ENCODE assay signal across 29 cellular contexts in genomic region chr9:77956555-77956954, GRCh38.
DNase-seq lines count a peak whose midpoint lies in the region; ATAC-seq, FAIRE-seq and TF ChIP-seq lines count a peak whose summit lies in the region.
"Had no signal": no experiment of that assay in that cellular context is flagged by ENCODE, and none has a peak within 500 bp of the region (broad histone marks: within the 10 kb centered on the region; RNA-seq: fewer than 3 reads in every experiment).

No MANE protein-coding gene starts in this region.

- TF ChIP-seq CTCF in HFFc6 (IDR thresholded peaks at IDR 0.05) (no peak), Loucy (conservative IDR thresholded peaks at IDR 0.05; ENCODE audit: low read length) (no peak), GM12878 (IDR thresholded peaks at IDR 0.05 in 2 of 3, conservative IDR thresholded peaks at IDR 0.05 in 1 of 3; ENCODE audit: control insufficient read depth in 2 of 3, extremely low read depth in 1 of 3, insufficient read depth in 1 of 3, low read depth in 3 of 3, low read length in 3 of 3) (no peak)

- H3K4me1 Mint-ChIP-seq in HFFc6 (ENCODE audit: low read depth): peaks cover 70% of the 10 kb centered on the region
- H3K4me1 Mint-ChIP-seq: stimulated activated memory B cell treated with anti-CD40 and anti-IgM and Interleukin-4, amounts not matched to agents 10 μg/mL and 1 μg/mL and 100 μg/mL, for 72 hours had no signal

- no peaks in the 10 kb centered on the region for H3F3A ChIP-seq in Loucy (ENCODE audit: low read depth)

- H3K79me2 ChIP-seq in Loucy (ENCODE audit: insufficient read depth, low read length) (peaks cover 100% of the 10 kb centered on the region), GM12878 (ENCODE audit: control insufficient read depth, insufficient read depth, low read length) (no peaks in the 10 kb centered on the region)

- CTCF ChIA-PET in GM12878 (lab: Yijun Ruan, JAX): interaction anchor here (1.2 to 1.8 kb wide), 4 partner anchors 11 to 79 kb away, joined by 3 to 4 read pairs (median 4); no protein-coding TSS in a partner anchor

- no peak overlapping the region for H3K4me3 Mint-ChIP-seq in HFFc6
- H3K4me3 Mint-ChIP-seq: activated CD4-positive, alpha-beta memory T cell treated with anti-CD3 and anti-CD28 coated beads, Interleukin-2, amount 10 ng/mL, durations not matched to agents 7 days and 5 days; CD8-positive, alpha-beta memory T cell; immature natural killer cell; nephron; stimulated activated memory B cell treated with anti-CD40 and anti-IgM and Interleukin-4, amounts not matched to agents 10 μg/mL and 1 μg/mL and 100 μg/mL, for 72 hours; type B pancreatic cell had no signal

- no peak for TF ChIP-seq RAD21 in GM12878 (IDR thresholded peaks at IDR 0.05; ENCODE audit: insufficient read depth, low read depth, low read length)

- SMC1A ChIA-PET in GM12878 (lab: Charles Lee; ENCODE audit: uncharacterized antibody, unreplicated experiment): interaction anchor here (0.7 to 1.7 kb wide), 7 partner anchors 9 to 129 kb away, joined by 3 to 4 read pairs (median 3); no protein-coding TSS in a partner anchor

- H3K9me2 ChIP-seq in Loucy (replicated peaks; ENCODE audit: low read depth, low read length): no peaks in the 10 kb centered on the region

- H2AFZ ChIP-seq in Loucy (ENCODE audit: low read length): no peak overlapping the region
- H2AFZ ChIP-seq in GM12878 (ENCODE audit: control insufficient read depth, low read depth, low read length): no peak overlapping the region

- no peak for FAIRE-seq in GM12878 (lab: Jason Lieb, UNC)
- no peak for FAIRE-seq in GM12892 (lab: Jason Lieb, UNC)

- H3K4me2 ChIP-seq in Loucy (ENCODE audit: low read depth, low read length, poor library complexity, severe bottlenecking) (peak overlapping the region; percentile 67), GM12878 (ENCODE audit: control insufficient read depth, insufficient read depth) (no peak overlapping the region)

- H3K4me3 ChIP-seq in Loucy (ENCODE audit: low read length, poor library complexity, severe bottlenecking) (peak overlapping the region; percentile 59), GM12878 (no peak overlapping the region)
- H3K4me3 ChIP-seq: esophagus squamous epithelium, heart left ventricle, ovary had no signal

- H4K20me1 ChIP-seq in Loucy (ENCODE audit: insufficient read depth, low read length, poor library complexity, severe bottlenecking) (peaks cover 86% of the 10 kb centered on the region), GM12878 (ENCODE audit: control insufficient read depth, insufficient read depth) (no peaks in the 10 kb centered on the region)

- TF ChIP-seq EP300 in GM12878 (IDR thresholded peaks at IDR 0.05; ENCODE audit: borderline replicate concordance in 1 of 2, control insufficient read depth in 1 of 2, low read depth in 2 of 2, low read length in 2 of 2): no peak

- peaks cover 92% of the 10 kb centered on the region for H3K4me1 ChIP-seq in Loucy (ENCODE audit: insufficient read depth, low read length, poor library complexity, severe bottlenecking)
- H3K4me1 ChIP-seq in GM12878 (ENCODE audit: control insufficient read depth, insufficient read depth, low read length): no peaks in the 10 kb centered on the region

- ATAC-seq in GM12878: peak; percentile 19; the same call in 2 of the 3 replicates
- ATAC-seq in GM21576 (IDR thresholded peaks at IDR 0.05; ENCODE audit: unreplicated experiment): no peak
- ATAC-seq: heart left ventricle; left colon; Panc1; stimulated activated memory B cell treated with anti-CD40 and anti-IgM and Interleukin-4, amounts not matched to agents 10 μg/mL and 1 μg/mL and 100 μg/mL, for 72 hours had no signal

- H3K36me3 ChIP-seq in Loucy (ENCODE audit: insufficient read depth, low read length) (peaks cover 5% of the 10 kb centered on the region; the same call in 1 of the 2 replicates), GM12878 (ENCODE audit: control insufficient read depth in 2 of 2, insufficient read depth in 2 of 2, low read length in 1 of 2) (no peaks in the 10 kb centered on the region)
- H3K36me3 ChIP-seq: BE2C, esophagus squamous epithelium, heart left ventricle, ovary had no signal

- WGBS in GM12878 (ENCODE audit: insufficient coverage, insufficient replicate concordance, low lambda C conversion rate, missing lambda C conversion rate): 18% methylated on average over 2 of the region's 2 CpGs

- H3K9me3 Mint-ChIP-seq in HFFc6: no peaks in the 10 kb centered on the region
- H3K9me3 Mint-ChIP-seq: activated CD4-positive, alpha-beta memory T cell treated with anti-CD3 and anti-CD28 coated beads, Interleukin-2, amount 10 ng/mL, durations not matched to agents 7 days and 5 days; CD8-positive, alpha-beta memory T cell; immature natural killer cell; nephron; stimulated activated memory B cell treated with anti-CD40 and anti-IgM and Interleukin-4, amounts not matched to agents 10 μg/mL and 1 μg/mL and 100 μg/mL, for 72 hours; type B pancreatic cell had no signal

- no TSS peak for BruUV-seq in GM12878 (replicated peaks; lab: Mats Ljungman, UMichigan)

- no peak for DNase-seq in HFFc6
- DNase-seq in GM12878 (ENCODE audit: low read depth, low spot score): no peak
- DNase-seq in iPS-NIHi11 (ENCODE audit: low spot score): peak; percentile 27
- no peak for DNase-seq in GM12892 (ENCODE audit: insufficient read length)
- DNase-seq in globus pallidus (ENCODE audit: low spot score): no peak
- DNase-seq in NCI-H748 treated with DMSO at 0.1 percent for 48 hours (lab: John Stamatoyannopoulos, UW): no peak
- DNase-seq: activated CD4-positive, alpha-beta memory T cell treated with anti-CD3 and anti-CD28 coated beads, Interleukin-2, amount 10 ng/mL, durations not matched to agents 7 days and 5 days; activated CD8-positive, alpha-beta memory T cell treated with anti-CD3 and anti-CD28 coated beads, Interleukin-2, amount 50 U/mL, for 4 hours; activated naive CD4-positive, alpha-beta T cell; BE2C; caudate nucleus; CD8-positive, alpha-beta memory T cell; cortex of kidney; DMS 273 treated with DMSO at 0.1 percent for 48 hours; esophagus squamous epithelium; foreskin keratinocyte; heart left ventricle; immature natural killer cell; left colon; NCI-H1694 treated with DMSO at 0.1 percent for 48 hours; NCI-H526 treated with DMSO at 0.1 percent for 48 hours; ovary; SHP77 had no signal

- peaks cover 3% of the 10 kb centered on the region; the same call in 1 of the 2 replicates for H3K36me3 Mint-ChIP-seq in HFFc6 (ENCODE audit: low read depth)
- H3K36me3 Mint-ChIP-seq: CD8-positive, alpha-beta memory T cell; immature natural killer cell; stimulated activated memory B cell treated with anti-CD40 and anti-IgM and Interleukin-4, amounts not matched to agents 10 μg/mL and 1 μg/mL and 100 μg/mL, for 72 hours; type B pancreatic cell had no signal

- TF ChIP-seq POLR2A in GM12878 (IDR thresholded peaks at IDR 0.05; ENCODE audit: low read depth, low read length): no peak
- TF ChIP-seq POLR2A in GM12892 (IDR thresholded peaks at IDR 0.05; ENCODE audit: low read depth, low read length): no peak

- in situ Hi-C loops in GM12878 (cut with MboI): no loop called here

- intact Hi-C loops in GM12878 (cut with micrococcal nuclease; ENCODE audit: unreplicated experiment): no loop called here

- RAD21 ChIA-PET in GM12878 (lab: Charles Lee; ENCODE audit: unreplicated experiment): interaction anchor here (0.7 to 1.8 kb wide), 5 partner anchors 11 to 77 kb away, joined by 3 to 4 read pairs (median 3); no protein-coding TSS in a partner anchor

- H3K27me3 Mint-ChIP-seq in HFFc6 (ENCODE audit: insufficient read depth): no peaks in the 10 kb centered on the region
- H3K27me3 Mint-ChIP-seq: activated CD4-positive, alpha-beta memory T cell treated with anti-CD3 and anti-CD28 coated beads, Interleukin-2, amount 10 ng/mL, durations not matched to agents 7 days and 5 days; CD8-positive, alpha-beta memory T cell; type B pancreatic cell had no signal

- H3K27me3 ChIP-seq in Loucy (ENCODE audit: insufficient read depth, low read length, poor library complexity, severe bottlenecking): no peaks in the 10 kb centered on the region
- H3K27me3 ChIP-seq in GM12878 (replicated peaks in 1 of 2; ENCODE audit: control insufficient read depth in 2 of 2, insufficient read depth in 2 of 2, low read length in 1 of 2): peaks cover 0 to 2% of the 10 kb centered on the region in 2 experiments; a peak in 1 of 4 replicates
- H3K27me3 ChIP-seq: BE2C, esophagus squamous epithelium, foreskin keratinocyte, heart left ventricle, ovary had no signal

- H3K9ac ChIP-seq in Loucy (ENCODE audit: low read depth, low read length, poor library complexity, severe bottlenecking) (peak overlapping the region; percentile 46), GM12878 (ENCODE audit: control insufficient read depth, insufficient read depth, low read length) (no peak overlapping the region)

- no peaks in the 10 kb centered on the region for H3K9me3 ChIP-seq in Loucy (ENCODE audit: insufficient read depth, low read depth, low read length)
- no peaks in the 10 kb centered on the region for H3K9me3 ChIP-seq in GM12878 (replicated peaks; ENCODE audit: control insufficient read depth, insufficient read depth, low read length)
- H3K9me3 ChIP-seq: BE2C, esophagus squamous epithelium, heart left ventricle, ovary had no signal

- H3K27ac Mint-ChIP-seq in HFFc6: peak overlapping the region; percentile 29; the same call in 1 of the 2 replicates
- H3K27ac Mint-ChIP-seq: activated CD4-positive, alpha-beta memory T cell treated with anti-CD3 and anti-CD28 coated beads, Interleukin-2, amount 10 ng/mL, durations not matched to agents 7 days and 5 days; immature natural killer cell; nephron; stimulated activated memory B cell treated with anti-CD40 and anti-IgM and Interleukin-4, amounts not matched to agents 10 μg/mL and 1 μg/mL and 100 μg/mL, for 72 hours; type B pancreatic cell had no signal

- POLR2A ChIA-PET in GM12878 (lab: Charles Lee): interaction anchor here (1.2 to 2.2 kb wide), 2 partner anchors 12 to 20 kb away, joined by 4 to 7 read pairs; no protein-coding TSS in a partner anchor

- no peak overlapping the region for H3K27ac ChIP-seq in GM12878 (ENCODE audit: control insufficient read depth, insufficient read depth)
- H3K27ac ChIP-seq: esophagus squamous epithelium, foreskin keratinocyte, heart left ventricle, ovary had no signal

TF ChIP-seq in GM12878, 131 proteins besides CTCF, POLR2A, EP300 and RAD21 (continues in another document):
- TF ChIP-seq NR2F1 (conservative IDR thresholded peaks at IDR 0.05) (no peak), MTA2 (IDR thresholded peaks at IDR 0.05; ENCODE audit: low read depth) (no peak), SREBF1 (IDR thresholded peaks at IDR 0.05; ENCODE audit: low read length) (no peak), ATF2 (IDR thresholded peaks at IDR 0.05; ENCODE audit: low read length) (no peak)
